7 cellular contexts compared by ENCODE assay signal in the genomic region with DNA sequence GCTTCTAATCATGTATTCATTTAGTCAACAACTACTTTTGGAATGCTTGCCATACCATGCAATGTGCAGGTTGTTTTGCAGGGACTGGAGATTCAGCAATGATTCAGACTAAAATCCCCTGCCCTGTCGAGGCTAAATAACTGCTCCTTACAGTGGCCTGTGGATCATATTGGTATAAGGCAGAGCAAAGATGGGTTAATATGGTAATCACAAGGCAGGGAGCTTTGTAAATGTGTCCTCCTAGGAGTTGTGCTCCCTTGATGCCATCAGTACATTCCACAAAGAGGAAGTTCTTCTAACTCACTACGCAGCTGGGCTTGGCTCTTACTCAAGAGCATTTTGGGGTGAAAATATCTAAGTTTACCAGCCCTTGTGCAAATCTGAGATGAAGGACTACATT. TPM values are rescaled to one million over a fixed set of nuclear protein-coding genes. Genes with fewer than 3 reads are reported as not detected.
DNase-seq lines count a peak whose midpoint lies in the region; ATAC-seq and TF ChIP-seq lines count a peak whose summit lies in the region.

No MANE protein-coding gene starts in this region.

- no peak overlapping the region for H2BK120ac ChIP-seq in H9 (ENCODE audit: low read depth, low read length, poor library complexity, severe bottlenecking)

- H3K36me3 Mint-ChIP-seq in activated naive CD4-positive, alpha-beta T cell treated with anti-CD3 and anti-CD28 coated beads, Interleukin-2, amount 50 U/mL, for 72 hours, result peaks cover 14 to 19% of the 10 kb centered on the region in 2 donors
- no peaks in the 10 kb centered on the region for H3K36me3 Mint-ChIP-seq in stimulated activated effector memory CD8-positive, alpha-beta T cell treated with anti-CD3 and anti-CD28 coated beads, Interleukin-12 subunit alpha, Interleukin-12 subunit beta, amount 100 ng/mL, for 72 hours
- H3K36me3 Mint-ChIP-seq in H9 (ENCODE audit: insufficient read depth in 1 of 3, low read depth in 3 of 3), result peaks cover 0 to 2% (median 0%) of the 10 kb centered on the region in 3 experiments; a peak in 1 of 7 replicates

- H3K4ac ChIP-seq in H9 (ENCODE audit: low read depth, low read length), result no peak overlapping the region

- H3K14ac ChIP-seq in H9 (ENCODE audit: insufficient read depth, low read length), result no peak overlapping the region

- no peak overlapping the region for H3K9ac ChIP-seq in H9 (ENCODE audit: extremely low read depth, insufficient read length, low read length)

- H3K23ac ChIP-seq in H9 (ENCODE audit: insufficient read length, low read depth, low read length), result no peak overlapping the region

- ATAC-seq in GM18498 (IDR thresholded peaks at IDR 0.05; ENCODE audit: unreplicated experiment) (peak; percentile 28), HG03039 (IDR thresholded peaks at IDR 0.05; ENCODE audit: unreplicated experiment) (no peak)
- peak; percentile 39 to 56 for ATAC-seq in activated naive CD4-positive, alpha-beta T cell treated with anti-CD3 and anti-CD28 coated beads, Interleukin-2, amount 50 U/mL, for 72 hours
- ATAC-seq in stimulated activated effector memory CD8-positive, alpha-beta T cell treated with anti-CD3 and anti-CD28 coated beads, Interleukin-12 subunit alpha, Interleukin-12 subunit beta, amount 100 ng/mL, for 72 hours, result peak; percentile 50

- H3K4me2 ChIP-seq in H9 (ENCODE audit: insufficient read depth, insufficient read length, low read length), result no peak overlapping the region

- H4K8ac ChIP-seq in H9 (replicated peaks; ENCODE audit: insufficient read length, low read depth, low read length), result no peak overlapping the region

- H2BK20ac ChIP-seq in H9 (ENCODE audit: low read depth, low read length, poor library complexity, severe bottlenecking), result no peak overlapping the region

- peaks cover 6 to 12% of the 10 kb centered on the region in 2 donors for H3K9me3 Mint-ChIP-seq in activated naive CD4-positive, alpha-beta T cell treated with anti-CD3 and anti-CD28 coated beads, Interleukin-2, amount 50 U/mL, for 72 hours
- peaks cover 2% of the 10 kb centered on the region for H3K9me3 Mint-ChIP-seq in stimulated activated effector memory CD8-positive, alpha-beta T cell treated with anti-CD3 and anti-CD28 coated beads, Interleukin-12 subunit alpha, Interleukin-12 subunit beta, amount 100 ng/mL, for 72 hours
- 0 out of 5 replicates have a peak, but pooled peaks cover 0 to 3% of the 10 kb centered on the region in 2 experiments for H3K9me3 Mint-ChIP-seq in H9

- DNase-seq in HT-29 (ENCODE audit: low spot score) (peak; percentile 25), left ventricle myocardium inferior (no peak), H9 (no peak)
- no peak for DNase-seq in activated naive CD4-positive, alpha-beta T cell treated with anti-CD3 and anti-CD28 coated beads, Interleukin-2, amount 50 U/mL, for 72 hours (ENCODE audit: low spot score in 2 of 2)
- no peak for DNase-seq in stimulated activated effector memory CD8-positive, alpha-beta T cell treated with anti-CD3 and anti-CD28 coated beads, Interleukin-12 subunit alpha, Interleukin-12 subunit beta, amount 100 ng/mL, for 72 hours (ENCODE audit: low spot score in 2 of 2)

- no peak overlapping the region for H2AFZ ChIP-seq in H9 (ENCODE audit: low read length)

- no peaks in the 10 kb centered on the region for H3K79me1 ChIP-seq in H9 (ENCODE audit: insufficient read depth, low read depth, low read length, poor library complexity, severe bottlenecking)

- H3K27me3 ChIP-seq in left ventricle myocardium inferior (ENCODE audit: low read depth) (no peaks in the 10 kb centered on the region), H9 (ENCODE audit: insufficient read depth, low read length) (no peaks in the 10 kb centered on the region)

- no peaks in the 10 kb centered on the region for H4K20me1 ChIP-seq in H9 (ENCODE audit: control insufficient read depth, insufficient read depth, insufficient read length)

- H3K27ac ChIP-seq in left ventricle myocardium inferior (replicated peaks) (peak overlapping the region; percentile 94), H9 (ENCODE audit: insufficient read length, low read depth, low read length) (no peak overlapping the region)

- H4K91ac ChIP-seq in H9 (ENCODE audit: insufficient read length, low read depth, low read length), result no peak overlapping the region

- no peak overlapping the region for H4K5ac ChIP-seq in H9 (ENCODE audit: insufficient read length, low read depth, low read length)

- no peak overlapping the region for H2AK5ac ChIP-seq in H9 (ENCODE audit: insufficient read length, low read length)

- no peaks in the 10 kb centered on the region for H3K23me2 ChIP-seq in H9 (ENCODE audit: insufficient read length, low read depth, low read length, poor library complexity, severe bottlenecking)

- H3K27me3 Mint-ChIP-seq in H9 (ENCODE audit: low read depth), result no peaks in the 10 kb centered on the region; the same call in 1 of the 2 replicates

- H3K18ac ChIP-seq in H9 (ENCODE audit: insufficient read length, low read depth, low read length), result no peak overlapping the region

- no peak overlapping the region for H3T11ph ChIP-seq in H9 (ENCODE audit: low read length)

- WGBS in H9 (ENCODE audit: extremely low coverage, insufficient read length, low lambda C conversion rate), result no CpG with 5 or more reads among the region's 2 CpGs

- H3K9me3 ChIP-seq in left ventricle myocardium inferior (replicated peaks) (peaks cover 12% of the 10 kb centered on the region), H9 (ENCODE audit: control insufficient read depth, low read depth, low read length) (no peaks in the 10 kb centered on the region)

- H3K56ac ChIP-seq in H9 (ENCODE audit: insufficient read length, low read depth, low read length), result no peak overlapping the region

- TF ChIP-seq CTCF in left ventricle myocardium inferior (IDR thresholded peaks at IDR 0.05; ENCODE audit: borderline replicate concordance) (no peak), H9 (conservative IDR thresholded peaks at IDR 0.05) (no peak)

- peaks cover 34% of the 10 kb centered on the region for H3K4me1 Mint-ChIP-seq in stimulated activated effector memory CD8-positive, alpha-beta T cell treated with anti-CD3 and anti-CD28 coated beads, Interleukin-12 subunit alpha, Interleukin-12 subunit beta, amount 100 ng/mL, for 72 hours
- H3K4me1 Mint-ChIP-seq in H9, result peaks cover 14 to 16% of the 10 kb centered on the region in 2 experiments

- H3K4me3 Mint-ChIP-seq in stimulated activated effector memory CD8-positive, alpha-beta T cell treated with anti-CD3 and anti-CD28 coated beads, Interleukin-12 subunit alpha, Interleukin-12 subunit beta, amount 100 ng/mL, for 72 hours, result peak overlapping the region; percentile 68
- H3K4me3 Mint-ChIP-seq in H9, result no peak overlapping the region

- peaks cover 45% of the 10 kb centered on the region for H3K4me1 ChIP-seq in left ventricle myocardium inferior
- peaks cover 3% of the 10 kb centered on the region for H3K4me1 ChIP-seq in H9 (ENCODE audit: insufficient read depth, low read length)

- no peak overlapping the region for H2BK12ac ChIP-seq in H9 (ENCODE audit: insufficient read length, low read depth, low read length)

- H3K36me3 ChIP-seq in left ventricle myocardium inferior, result peaks cover 7% of the 10 kb centered on the region

- H3K4me3 ChIP-seq in left ventricle myocardium inferior, result peak overlapping the region; percentile 68

- H2BK5ac ChIP-seq in H9 (ENCODE audit: insufficient read length, low read length), result no peak overlapping the region

- H2BK15ac ChIP-seq in H9 (ENCODE audit: low read depth, low read length), result no peak overlapping the region

- peak overlapping the region; percentile 73 to 84 for H3K27ac Mint-ChIP-seq in activated naive CD4-positive, alpha-beta T cell treated with anti-CD3 and anti-CD28 coated beads, Interleukin-2, amount 50 U/mL, for 72 hours
- peak overlapping the region; percentile 64 for H3K27ac Mint-ChIP-seq in stimulated activated effector memory CD8-positive, alpha-beta T cell treated with anti-CD3 and anti-CD28 coated beads, Interleukin-12 subunit alpha, Interleukin-12 subunit beta, amount 100 ng/mL, for 72 hours
- H3K27ac Mint-ChIP-seq in H9, result no peak overlapping the region

- no peaks in the 10 kb centered on the region for H3K79me2 ChIP-seq in H9 (ENCODE audit: insufficient read depth, low read length)

- intact Hi-C loops in left ventricle myocardium inferior (cut with micrococcal nuclease), result no loop called here

RNA-seq across cellular contexts. Expression of gene IFIT2, which starts 0.6 kb away (rescaled TPM):
- total RNA-seq in HT-29 (2014; rRNA removed; shearing (Covaris generic)), result 1.7 and 4.0 TPM in 2 replicates
- 10 to 100 TPM in 1 of 2 donors, 1 to 10 TPM in 1; 4.9 to 28.0 TPM for total RNA-seq in activated naive CD4-positive, alpha-beta T cell treated with anti-CD3 and anti-CD28 coated beads, Interleukin-2, amount 50 U/mL, for 72 hours
- total RNA-seq in left ventricle myocardium inferior (4.5 TPM), H9 (2021) (0.09 TPM in 1 of 2 replicates, not detected in the other)

RNA-seq across cellular contexts. Expression of gene IFIT3, which starts 26.6 kb away (rescaled TPM):
- 6.1 and 6.9 TPM in 2 replicates for total RNA-seq in HT-29 (2014; rRNA removed; shearing (Covaris generic))
- total RNA-seq in activated naive CD4-positive, alpha-beta T cell treated with anti-CD3 and anti-CD28 coated beads, Interleukin-2, amount 50 U/mL, for 72 hours, result 10 to 100 TPM in 1 of 2 donors, 1 to 10 TPM in 1; 2.6 to 12.6 TPM
- total RNA-seq in left ventricle myocardium inferior, result 6.9 TPM
- 0.55 and 0.64 TPM in 2 replicates for total RNA-seq in H9 (2021)

RNA-seq across cellular contexts. Expression of gene LIPA, which starts 49.7 kb away (rescaled TPM):
- 10.2 and 10.7 TPM in 2 replicates for total RNA-seq in HT-29 (2014; rRNA removed; shearing (Covaris generic))
- total RNA-seq in activated naive CD4-positive, alpha-beta T cell treated with anti-CD3 and anti-CD28 coated beads, Interleukin-2, amount 50 U/mL, for 72 hours, result 10 to 100 TPM; 19.4 to 24.1 TPM
- 12.8 TPM for total RNA-seq in left ventricle myocardium inferior
- total RNA-seq in H9 (2021), result 20.0 and 20.9 TPM in 2 replicates

Comparison
In these comparisons a context has a peak if more than half of its experiments do, and no peak if none do; other contexts are left out.
1. H3K27ac Mint-ChIP-seq: peak in activated naive CD4-positive, alpha-beta T cell treated with anti-CD3 and anti-CD28 coated beads, Interleukin-2, amount 50 U/mL, for 72 hours (2 of 2) and stimulated activated effector memory CD8-positive, alpha-beta T cell treated with anti-CD3 and anti-CD28 coated beads, Interleukin-12 subunit alpha, Interleukin-12 subunit beta, amount 100 ng/mL, for 72 hours (single experiment); none in H9 (0 of 3).